1 cellular context compared by ENCODE assay signal in the genomic region with DNA sequence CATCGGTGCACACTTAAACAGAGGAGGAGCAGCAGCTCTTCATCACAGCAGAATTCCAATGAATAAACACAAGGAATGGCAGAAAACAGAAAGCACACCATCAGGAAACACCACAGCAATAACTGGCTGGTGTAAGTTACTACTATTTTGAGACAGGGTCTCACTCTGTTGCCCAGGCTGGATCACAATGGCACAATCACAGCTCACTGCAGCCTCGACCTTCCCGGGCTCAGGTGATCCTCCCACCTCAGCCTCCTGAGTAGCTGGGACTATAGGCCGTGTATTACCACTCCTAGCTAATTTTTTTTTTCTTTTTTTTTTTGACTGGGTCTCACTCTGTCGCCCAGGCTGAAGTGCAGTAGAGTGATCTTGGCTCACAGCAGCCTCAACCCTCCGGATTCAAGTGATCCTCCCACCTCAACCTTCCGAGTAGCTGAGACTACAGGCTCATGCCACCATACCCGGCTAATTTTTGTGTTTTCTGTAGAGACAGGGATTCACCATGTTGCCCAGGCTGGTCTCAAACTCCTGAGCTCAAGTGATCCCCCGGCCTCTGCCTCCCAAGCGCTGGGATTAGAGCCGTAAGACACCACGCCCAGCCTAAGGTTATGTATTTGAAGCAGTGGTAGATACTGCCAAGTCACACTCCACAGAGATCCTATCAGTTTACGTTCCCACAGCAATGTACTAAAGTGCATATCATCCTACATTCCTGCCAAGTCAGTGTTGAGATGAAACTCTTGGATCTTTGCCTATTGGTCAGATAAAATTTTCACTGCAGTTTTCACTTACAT.
TF ChIP-seq lines count a peak whose summit lies in the region.

No MANE protein-coding gene starts in this region.

TF ChIP-seq in K562, 482 proteins besides CTCF, POLR2A, EP300 and RAD21 (continued from another document and continues in another):
- TF ChIP-seq MTA2 (IDR thresholded peaks at IDR 0.05; ENCODE audit: low read depth), result no peak
- TF ChIP-seq, protein P1, sequence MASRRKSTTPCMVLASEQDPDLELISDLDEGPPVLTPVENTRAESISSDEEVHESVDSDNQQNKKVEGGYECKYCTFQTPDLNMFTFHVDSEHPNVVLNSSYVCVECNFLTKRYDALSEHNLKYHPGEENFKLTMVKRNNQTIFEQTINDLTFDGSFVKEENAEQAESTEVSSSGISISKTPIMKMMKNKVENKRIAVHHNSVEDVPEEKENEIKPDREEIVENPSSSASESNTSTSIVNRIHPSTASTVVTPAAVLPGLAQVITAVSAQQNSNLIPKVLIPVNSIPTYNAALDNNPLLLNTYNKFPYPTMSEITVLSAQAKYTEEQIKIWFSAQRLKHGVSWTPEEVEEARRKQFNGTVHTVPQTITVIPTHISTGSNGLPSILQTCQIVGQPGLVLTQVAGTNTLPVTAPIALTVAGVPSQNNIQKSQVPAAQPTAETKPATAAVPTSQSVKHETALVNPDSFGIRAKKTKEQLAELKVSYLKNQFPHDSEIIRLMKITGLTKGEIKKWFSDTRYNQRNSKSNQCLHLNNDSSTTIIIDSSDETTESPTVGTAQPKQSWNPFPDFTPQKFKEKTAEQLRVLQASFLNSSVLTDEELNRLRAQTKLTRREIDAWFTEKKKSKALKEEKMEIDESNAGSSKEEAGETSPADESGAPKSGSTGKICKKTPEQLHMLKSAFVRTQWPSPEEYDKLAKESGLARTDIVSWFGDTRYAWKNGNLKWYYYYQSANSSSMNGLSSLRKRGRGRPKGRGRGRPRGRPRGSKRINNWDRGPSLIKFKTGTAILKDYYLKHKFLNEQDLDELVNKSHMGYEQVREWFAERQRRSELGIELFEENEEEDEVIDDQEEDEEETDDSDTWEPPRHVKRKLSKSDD (conservative IDR thresholded peaks at IDR 0.05; ENCODE audit: low read length), result no peak
- no peak for TF ChIP-seq ZNF41 (CRISPR knock-in tag; conservative IDR thresholded peaks at IDR 0.05)
- no peak for TF ChIP-seq GTF2F1 (IDR thresholded peaks at IDR 0.05; ENCODE audit: low read depth, low read length)
- TF ChIP-seq ILK (tag; IDR thresholded peaks at IDR 0.05; ENCODE audit: borderline replicate concordance, low read depth), result no peak
- TF ChIP-seq, protein P2, sequence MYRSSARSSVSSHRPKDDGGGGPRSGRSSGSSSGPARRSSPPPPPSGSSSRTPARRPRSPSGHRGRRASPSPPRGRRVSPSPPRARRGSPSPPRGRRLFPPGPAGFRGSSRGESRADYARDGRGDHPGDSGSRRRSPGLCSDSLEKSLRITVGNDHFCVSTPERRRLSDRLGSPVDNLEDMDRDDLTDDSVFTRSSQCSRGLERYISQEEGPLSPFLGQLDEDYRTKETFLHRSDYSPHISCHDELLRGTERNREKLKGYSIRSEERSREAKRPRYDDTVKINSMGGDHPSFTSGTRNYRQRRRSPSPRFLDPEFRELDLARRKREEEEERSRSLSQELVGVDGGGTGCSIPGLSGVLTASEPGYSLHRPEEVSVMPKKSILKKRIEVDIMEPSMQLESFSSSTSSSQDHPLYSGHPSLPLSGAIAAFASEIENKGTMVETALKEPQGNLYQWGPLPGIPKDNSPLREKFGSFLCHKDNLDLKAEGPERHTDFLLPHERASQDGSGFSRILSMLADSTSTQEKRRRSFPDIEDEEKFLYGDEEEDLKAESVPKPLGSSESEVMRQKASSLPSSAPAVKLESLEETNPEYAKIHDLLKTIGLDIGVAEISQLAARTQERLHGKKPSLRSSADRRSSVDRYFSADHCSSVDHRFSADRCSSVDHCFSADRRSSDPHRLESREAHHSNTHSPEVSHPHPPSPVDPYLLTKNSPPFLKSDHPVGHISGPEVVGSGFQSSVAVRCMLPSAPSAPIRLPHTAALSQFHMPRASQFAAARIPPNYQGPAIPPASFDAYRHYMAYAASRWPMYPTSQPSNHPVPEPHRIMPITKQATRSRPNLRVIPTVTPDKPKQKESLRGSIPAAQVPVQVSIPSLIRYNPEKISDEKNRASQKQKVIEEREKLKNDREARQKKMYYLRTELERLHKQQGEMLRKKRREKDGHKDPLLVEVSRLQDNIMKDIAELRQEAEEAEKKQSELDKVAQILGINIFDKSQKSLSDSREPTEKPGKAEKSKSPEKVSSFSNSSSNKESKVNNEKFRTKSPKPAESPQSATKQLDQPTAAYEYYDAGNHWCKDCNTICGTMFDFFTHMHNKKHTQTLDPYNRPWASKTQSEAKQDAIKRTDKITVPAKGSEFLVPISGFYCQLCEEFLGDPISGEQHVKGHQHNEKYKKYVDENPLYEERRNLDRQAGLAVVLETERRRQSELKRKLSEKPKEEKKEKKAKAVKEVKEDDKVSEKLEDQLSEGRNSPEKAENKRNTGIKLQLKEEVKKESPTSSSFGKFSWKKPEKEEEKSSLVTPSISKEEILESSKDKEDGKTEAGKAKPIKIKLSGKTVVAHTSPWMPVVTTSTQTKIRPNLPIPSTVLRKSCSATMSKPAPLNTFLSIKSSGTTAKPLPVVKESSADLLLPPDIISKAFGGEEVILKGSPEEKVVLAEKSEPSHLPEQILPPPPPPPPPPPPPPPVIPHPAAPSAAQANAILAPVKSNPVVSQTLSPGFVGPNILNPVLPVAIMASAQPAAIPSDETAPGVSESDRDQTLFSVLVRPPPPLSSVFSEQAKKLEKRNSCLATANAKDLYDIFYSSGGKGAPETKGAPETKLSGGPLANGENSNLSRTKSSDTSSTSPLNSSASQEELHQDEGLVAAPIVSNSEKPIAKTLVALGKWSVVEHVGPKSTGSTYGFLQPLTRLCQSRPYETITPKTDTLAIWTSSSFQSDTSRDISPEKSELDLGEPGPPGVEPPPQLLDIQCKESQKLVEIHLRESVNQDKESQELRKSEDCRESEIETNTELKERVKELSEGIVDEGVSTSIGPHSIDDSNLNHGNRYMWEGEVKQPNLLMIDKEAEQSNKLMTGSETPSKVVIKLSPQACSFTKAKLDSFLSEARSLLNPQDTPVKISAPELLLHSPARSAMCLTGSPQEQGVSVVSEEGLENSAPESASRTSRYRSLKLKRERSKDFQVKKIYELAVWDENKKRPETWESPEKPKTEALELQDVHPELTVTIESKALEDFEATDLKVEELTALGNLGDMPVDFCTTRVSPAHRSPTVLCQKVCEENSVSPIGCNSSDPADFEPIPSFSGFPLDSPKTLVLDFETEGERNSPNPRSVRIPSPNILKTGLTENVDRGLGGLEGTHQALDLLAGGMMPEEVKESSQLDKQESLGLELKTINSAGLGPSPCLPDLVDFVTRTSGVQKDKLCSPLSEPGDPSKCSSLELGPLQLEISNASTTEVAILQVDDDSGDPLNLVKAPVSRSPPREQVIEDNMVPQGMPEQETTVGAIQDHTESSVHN (IDR thresholded peaks at IDR 0.05; ENCODE audit: borderline replicate concordance in 1 of 2, low read depth in 1 of 2), result no peak
- TF ChIP-seq NCOA4 (IDR thresholded peaks at IDR 0.05; ENCODE audit: partially characterized antibody), result no peak
- no peak for TF ChIP-seq ZNF717 (CRISPR knock-in tag; IDR thresholded peaks at IDR 0.05)
- TF ChIP-seq ZNF436 (CRISPR knock-in tag; IDR thresholded peaks at IDR 0.05), result no peak
- TF ChIP-seq, protein P3, sequence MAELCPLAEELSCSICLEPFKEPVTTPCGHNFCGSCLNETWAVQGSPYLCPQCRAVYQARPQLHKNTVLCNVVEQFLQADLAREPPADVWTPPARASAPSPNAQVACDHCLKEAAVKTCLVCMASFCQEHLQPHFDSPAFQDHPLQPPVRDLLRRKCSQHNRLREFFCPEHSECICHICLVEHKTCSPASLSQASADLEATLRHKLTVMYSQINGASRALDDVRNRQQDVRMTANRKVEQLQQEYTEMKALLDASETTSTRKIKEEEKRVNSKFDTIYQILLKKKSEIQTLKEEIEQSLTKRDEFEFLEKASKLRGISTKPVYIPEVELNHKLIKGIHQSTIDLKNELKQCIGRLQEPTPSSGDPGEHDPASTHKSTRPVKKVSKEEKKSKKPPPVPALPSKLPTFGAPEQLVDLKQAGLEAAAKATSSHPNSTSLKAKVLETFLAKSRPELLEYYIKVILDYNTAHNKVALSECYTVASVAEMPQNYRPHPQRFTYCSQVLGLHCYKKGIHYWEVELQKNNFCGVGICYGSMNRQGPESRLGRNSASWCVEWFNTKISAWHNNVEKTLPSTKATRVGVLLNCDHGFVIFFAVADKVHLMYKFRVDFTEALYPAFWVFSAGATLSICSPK (IDR thresholded peaks at IDR 0.05; ENCODE audit: borderline replicate concordance), result no peak
- TF ChIP-seq DPF2 (IDR thresholded peaks at IDR 0.05), result peak; percentile 89
- no peak for TF ChIP-seq KLF16 (IDR thresholded peaks at IDR 0.05)
- TF ChIP-seq ZNF785 (CRISPR knock-in tag; IDR thresholded peaks at IDR 0.05), result no peak
- no peak for TF ChIP-seq CBFA2T2 (conservative IDR thresholded peaks at IDR 0.05)
- no peak for TF ChIP-seq ZNF644 (tag; IDR thresholded peaks at IDR 0.05; ENCODE audit: low read depth)
- TF ChIP-seq KDM4B (IDR thresholded peaks at IDR 0.05; ENCODE audit: borderline replicate concordance in 2 of 2, low read depth in 1 of 2), result no peak
- no peak for TF ChIP-seq SREBF1 (IDR thresholded peaks at IDR 0.05; ENCODE audit: borderline replicate concordance, low read depth, low read length)
- TF ChIP-seq, protein P4, sequence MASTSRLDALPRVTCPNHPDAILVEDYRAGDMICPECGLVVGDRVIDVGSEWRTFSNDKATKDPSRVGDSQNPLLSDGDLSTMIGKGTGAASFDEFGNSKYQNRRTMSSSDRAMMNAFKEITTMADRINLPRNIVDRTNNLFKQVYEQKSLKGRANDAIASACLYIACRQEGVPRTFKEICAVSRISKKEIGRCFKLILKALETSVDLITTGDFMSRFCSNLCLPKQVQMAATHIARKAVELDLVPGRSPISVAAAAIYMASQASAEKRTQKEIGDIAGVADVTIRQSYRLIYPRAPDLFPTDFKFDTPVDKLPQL (IDR thresholded peaks at IDR 0.05; ENCODE audit: extremely low read depth, insufficient read length), result no peak
- no peak for TF ChIP-seq PTRF (tag; IDR thresholded peaks at IDR 0.05)
- TF ChIP-seq, protein P5, sequence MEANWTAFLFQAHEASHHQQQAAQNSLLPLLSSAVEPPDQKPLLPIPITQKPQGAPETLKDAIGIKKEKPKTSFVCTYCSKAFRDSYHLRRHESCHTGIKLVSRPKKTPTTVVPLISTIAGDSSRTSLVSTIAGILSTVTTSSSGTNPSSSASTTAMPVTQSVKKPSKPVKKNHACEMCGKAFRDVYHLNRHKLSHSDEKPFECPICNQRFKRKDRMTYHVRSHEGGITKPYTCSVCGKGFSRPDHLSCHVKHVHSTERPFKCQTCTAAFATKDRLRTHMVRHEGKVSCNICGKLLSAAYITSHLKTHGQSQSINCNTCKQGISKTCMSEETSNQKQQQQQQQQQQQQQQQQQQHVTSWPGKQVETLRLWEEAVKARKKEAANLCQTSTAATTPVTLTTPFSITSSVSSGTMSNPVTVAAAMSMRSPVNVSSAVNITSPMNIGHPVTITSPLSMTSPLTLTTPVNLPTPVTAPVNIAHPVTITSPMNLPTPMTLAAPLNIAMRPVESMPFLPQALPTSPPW (CRISPR knock-in tag; IDR thresholded peaks at IDR 0.05), result 0 out of 2 replicates have a peak, but pooled peaks have one; percentile 7
- TF ChIP-seq, protein P6, sequence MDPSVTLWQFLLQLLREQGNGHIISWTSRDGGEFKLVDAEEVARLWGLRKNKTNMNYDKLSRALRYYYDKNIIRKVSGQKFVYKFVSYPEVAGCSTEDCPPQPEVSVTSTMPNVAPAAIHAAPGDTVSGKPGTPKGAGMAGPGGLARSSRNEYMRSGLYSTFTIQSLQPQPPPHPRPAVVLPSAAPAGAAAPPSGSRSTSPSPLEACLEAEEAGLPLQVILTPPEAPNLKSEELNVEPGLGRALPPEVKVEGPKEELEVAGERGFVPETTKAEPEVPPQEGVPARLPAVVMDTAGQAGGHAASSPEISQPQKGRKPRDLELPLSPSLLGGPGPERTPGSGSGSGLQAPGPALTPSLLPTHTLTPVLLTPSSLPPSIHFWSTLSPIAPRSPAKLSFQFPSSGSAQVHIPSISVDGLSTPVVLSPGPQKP (CRISPR knock-in tag; IDR thresholded peaks at IDR 0.05), result no peak
- no peak for TF ChIP-seq SMC3 (conservative IDR thresholded peaks at IDR 0.05; ENCODE audit: insufficient read depth, low read depth, low read length)
- TF ChIP-seq MTA1 (IDR thresholded peaks at IDR 0.05; ENCODE audit: borderline replicate concordance), result no peak
- no peak for TF ChIP-seq ZSCAN29 (IDR thresholded peaks at IDR 0.05)
- no peak for TF ChIP-seq HIVEP1 (CRISPR knock-in tag; IDR thresholded peaks at IDR 0.05)
- TF ChIP-seq FOXK2 (conservative IDR thresholded peaks at IDR 0.05 in 1 of 2, IDR thresholded peaks at IDR 0.05 in 1 of 2; ENCODE audit: low read depth in 2 of 2), result 0 out of 4 replicates have a peak, but pooled peaks of 1 of the 2 experiments have one; percentile 44
- TF ChIP-seq, protein P7, sequence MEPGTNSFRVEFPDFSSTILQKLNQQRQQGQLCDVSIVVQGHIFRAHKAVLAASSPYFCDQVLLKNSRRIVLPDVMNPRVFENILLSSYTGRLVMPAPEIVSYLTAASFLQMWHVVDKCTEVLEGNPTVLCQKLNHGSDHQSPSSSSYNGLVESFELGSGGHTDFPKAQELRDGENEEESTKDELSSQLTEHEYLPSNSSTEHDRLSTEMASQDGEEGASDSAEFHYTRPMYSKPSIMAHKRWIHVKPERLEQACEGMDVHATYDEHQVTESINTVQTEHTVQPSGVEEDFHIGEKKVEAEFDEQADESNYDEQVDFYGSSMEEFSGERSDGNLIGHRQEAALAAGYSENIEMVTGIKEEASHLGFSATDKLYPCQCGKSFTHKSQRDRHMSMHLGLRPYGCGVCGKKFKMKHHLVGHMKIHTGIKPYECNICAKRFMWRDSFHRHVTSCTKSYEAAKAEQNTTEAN (CRISPR knock-in tag; IDR thresholded peaks at IDR 0.05), result no peak
- no peak for TF ChIP-seq GABPB2 (CRISPR knock-in tag; conservative IDR thresholded peaks at IDR 0.05)
- peak; percentile 50; the same call in 1 of the 2 replicates for TF ChIP-seq NBN (IDR thresholded peaks at IDR 0.05; ENCODE audit: low read depth)
- TF ChIP-seq GATA2 (CRISPR knock-in tag; IDR thresholded peaks at IDR 0.05), result peak; percentile 62; the same call in 1 of the 2 replicates
- TF ChIP-seq ZNF668 (CRISPR knock-in tag; IDR thresholded peaks at IDR 0.05), result no peak
- no peak for TF ChIP-seq NR2C1 (IDR thresholded peaks at IDR 0.05)
- no peak for TF ChIP-seq NR2C1 (tag; IDR thresholded peaks at IDR 0.05)
- TF ChIP-seq, protein P8, sequence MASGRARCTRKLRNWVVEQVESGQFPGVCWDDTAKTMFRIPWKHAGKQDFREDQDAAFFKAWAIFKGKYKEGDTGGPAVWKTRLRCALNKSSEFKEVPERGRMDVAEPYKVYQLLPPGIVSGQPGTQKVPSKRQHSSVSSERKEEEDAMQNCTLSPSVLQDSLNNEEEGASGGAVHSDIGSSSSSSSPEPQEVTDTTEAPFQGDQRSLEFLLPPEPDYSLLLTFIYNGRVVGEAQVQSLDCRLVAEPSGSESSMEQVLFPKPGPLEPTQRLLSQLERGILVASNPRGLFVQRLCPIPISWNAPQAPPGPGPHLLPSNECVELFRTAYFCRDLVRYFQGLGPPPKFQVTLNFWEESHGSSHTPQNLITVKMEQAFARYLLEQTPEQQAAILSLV (tag; IDR thresholded peaks at IDR 0.05), result no peak
